In the genomic region with DNA sequence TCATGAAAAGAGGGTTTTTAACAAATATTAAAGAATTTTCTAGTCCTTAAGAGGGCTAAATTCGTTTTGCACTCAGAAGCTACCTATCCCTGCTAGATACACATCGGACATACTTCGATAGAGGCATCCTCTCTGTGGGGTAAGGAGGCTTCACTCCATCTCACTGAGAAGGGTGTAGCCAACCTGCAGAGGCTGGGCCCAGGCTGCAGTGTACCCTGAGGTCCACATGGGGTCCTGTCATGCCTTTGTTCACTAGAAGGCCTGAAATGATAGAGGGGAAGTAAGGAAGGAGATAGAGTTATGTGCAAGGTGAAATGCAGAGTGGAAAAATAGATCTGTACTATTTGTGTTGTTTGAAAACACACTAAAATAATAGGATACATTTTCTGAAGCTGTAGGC, we compare ENCODE assay signal across 1 cellular context.
TF ChIP-seq lines count a peak whose summit lies in the region.

No MANE protein-coding gene starts in this region.

TF ChIP-seq in GM23338, 12 proteins besides CTCF, POLR2A, EP300 and RAD21 (continued from another document):
- TF ChIP-seq, protein P1, sequence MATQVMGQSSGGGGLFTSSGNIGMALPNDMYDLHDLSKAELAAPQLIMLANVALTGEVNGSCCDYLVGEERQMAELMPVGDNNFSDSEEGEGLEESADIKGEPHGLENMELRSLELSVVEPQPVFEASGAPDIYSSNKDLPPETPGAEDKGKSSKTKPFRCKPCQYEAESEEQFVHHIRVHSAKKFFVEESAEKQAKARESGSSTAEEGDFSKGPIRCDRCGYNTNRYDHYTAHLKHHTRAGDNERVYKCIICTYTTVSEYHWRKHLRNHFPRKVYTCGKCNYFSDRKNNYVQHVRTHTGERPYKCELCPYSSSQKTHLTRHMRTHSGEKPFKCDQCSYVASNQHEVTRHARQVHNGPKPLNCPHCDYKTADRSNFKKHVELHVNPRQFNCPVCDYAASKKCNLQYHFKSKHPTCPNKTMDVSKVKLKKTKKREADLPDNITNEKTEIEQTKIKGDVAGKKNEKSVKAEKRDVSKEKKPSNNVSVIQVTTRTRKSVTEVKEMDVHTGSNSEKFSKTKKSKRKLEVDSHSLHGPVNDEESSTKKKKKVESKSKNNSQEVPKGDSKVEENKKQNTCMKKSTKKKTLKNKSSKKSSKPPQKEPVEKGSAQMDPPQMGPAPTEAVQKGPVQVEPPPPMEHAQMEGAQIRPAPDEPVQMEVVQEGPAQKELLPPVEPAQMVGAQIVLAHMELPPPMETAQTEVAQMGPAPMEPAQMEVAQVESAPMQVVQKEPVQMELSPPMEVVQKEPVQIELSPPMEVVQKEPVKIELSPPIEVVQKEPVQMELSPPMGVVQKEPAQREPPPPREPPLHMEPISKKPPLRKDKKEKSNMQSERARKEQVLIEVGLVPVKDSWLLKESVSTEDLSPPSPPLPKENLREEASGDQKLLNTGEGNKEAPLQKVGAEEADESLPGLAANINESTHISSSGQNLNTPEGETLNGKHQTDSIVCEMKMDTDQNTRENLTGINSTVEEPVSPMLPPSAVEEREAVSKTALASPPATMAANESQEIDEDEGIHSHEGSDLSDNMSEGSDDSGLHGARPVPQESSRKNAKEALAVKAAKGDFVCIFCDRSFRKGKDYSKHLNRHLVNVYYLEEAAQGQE (IDR thresholded peaks at IDR 0.05; ENCODE audit: unreplicated experiment) = no peak
- TF ChIP-seq EZH2phosphoT487 (IDR thresholded peaks at IDR 0.05; ENCODE audit: unreplicated experiment) (no peak), STAT1 (IDR thresholded peaks at IDR 0.05; ENCODE audit: unreplicated experiment) (no peak), JUNB (IDR thresholded peaks at IDR 0.05; ENCODE audit: unreplicated experiment) (no peak), POLR2AphosphoS5 (IDR thresholded peaks at IDR 0.05; ENCODE audit: low read depth) (no peak)
- TF ChIP-seq, protein P2, sequence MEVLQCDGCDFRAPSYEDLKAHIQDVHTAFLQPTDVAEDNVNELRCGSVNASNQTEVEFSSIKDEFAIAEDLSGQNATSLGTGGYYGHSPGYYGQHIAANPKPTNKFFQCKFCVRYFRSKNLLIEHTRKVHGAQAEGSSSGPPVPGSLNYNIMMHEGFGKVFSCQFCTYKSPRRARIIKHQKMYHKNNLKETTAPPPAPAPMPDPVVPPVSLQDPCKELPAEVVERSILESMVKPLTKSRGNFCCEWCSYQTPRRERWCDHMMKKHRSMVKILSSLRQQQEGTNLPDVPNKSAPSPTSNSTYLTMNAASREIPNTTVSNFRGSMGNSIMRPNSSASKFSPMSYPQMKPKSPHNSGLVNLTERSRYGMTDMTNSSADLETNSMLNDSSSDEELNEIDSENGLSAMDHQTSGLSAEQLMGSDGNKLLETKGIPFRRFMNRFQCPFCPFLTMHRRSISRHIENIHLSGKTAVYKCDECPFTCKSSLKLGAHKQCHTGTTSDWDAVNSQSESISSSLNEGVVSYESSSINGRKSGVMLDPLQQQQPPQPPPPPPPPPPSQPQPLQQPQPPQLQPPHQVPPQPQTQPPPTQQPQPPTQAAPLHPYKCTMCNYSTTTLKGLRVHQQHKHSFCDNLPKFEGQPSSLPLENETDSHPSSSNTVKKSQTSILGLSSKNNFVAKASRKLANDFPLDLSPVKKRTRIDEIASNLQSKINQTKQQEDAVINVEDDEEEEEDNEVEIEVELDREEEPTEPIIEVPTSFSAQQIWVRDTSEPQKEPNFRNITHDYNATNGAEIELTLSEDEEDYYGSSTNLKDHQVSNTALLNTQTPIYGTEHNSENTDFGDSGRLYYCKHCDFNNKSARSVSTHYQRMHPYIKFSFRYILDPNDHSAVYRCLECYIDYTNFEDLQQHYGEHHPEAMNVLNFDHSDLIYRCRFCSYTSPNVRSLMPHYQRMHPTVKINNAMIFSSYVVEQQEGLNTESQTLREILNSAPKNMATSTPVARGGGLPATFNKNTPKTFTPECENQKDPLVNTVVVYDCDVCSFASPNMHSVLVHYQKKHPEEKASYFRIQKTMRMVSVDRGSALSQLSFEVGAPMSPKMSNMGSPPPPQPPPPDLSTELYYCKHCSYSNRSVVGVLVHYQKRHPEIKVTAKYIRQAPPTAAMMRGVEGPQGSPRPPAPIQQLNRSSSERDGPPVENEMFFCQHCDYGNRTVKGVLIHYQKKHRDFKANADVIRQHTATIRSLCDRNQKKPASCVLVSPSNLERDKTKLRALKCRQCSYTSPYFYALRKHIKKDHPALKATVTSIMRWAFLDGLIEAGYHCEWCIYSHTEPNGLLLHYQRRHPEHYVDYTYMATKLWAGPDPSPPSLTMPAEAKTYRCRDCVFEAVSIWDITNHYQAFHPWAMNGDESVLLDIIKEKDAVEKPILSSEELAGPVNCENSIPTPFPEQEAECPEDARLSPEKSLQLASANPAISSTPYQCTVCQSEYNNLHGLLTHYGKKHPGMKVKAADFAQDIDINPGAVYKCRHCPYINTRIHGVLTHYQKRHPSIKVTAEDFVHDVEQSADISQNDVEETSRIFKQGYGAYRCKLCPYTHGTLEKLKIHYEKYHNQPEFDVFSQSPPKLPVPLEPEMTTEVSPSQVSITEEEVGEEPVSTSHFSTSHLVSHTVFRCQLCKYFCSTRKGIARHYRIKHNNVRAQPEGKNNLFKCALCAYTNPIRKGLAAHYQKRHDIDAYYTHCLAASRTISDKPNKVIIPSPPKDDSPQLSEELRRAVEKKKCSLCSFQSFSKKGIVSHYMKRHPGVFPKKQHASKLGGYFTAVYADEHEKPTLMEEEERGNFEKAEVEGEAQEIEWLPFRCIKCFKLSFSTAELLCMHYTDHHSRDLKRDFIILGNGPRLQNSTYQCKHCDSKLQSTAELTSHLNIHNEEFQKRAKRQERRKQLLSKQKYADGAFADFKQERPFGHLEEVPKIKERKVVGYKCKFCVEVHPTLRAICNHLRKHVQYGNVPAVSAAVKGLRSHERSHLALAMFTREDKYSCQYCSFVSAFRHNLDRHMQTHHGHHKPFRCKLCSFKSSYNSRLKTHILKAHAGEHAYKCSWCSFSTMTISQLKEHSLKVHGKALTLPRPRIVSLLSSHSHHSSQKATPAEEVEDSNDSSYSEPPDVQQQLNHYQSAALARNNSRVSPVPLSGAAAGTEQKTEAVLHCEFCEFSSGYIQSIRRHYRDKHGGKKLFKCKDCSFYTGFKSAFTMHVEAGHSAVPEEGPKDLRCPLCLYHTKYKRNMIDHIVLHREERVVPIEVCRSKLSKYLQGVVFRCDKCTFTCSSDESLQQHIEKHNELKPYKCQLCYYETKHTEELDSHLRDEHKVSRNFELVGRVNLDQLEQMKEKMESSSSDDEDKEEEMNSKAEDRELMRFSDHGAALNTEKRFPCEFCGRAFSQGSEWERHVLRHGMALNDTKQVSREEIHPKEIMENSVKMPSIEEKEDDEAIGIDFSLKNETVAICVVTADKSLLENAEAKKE (CRISPR knock-in tag; IDR thresholded peaks at IDR 0.05) = no peak
